Comparison of ENCODE assay signal across 19 cellular contexts in the genomic region with DNA sequence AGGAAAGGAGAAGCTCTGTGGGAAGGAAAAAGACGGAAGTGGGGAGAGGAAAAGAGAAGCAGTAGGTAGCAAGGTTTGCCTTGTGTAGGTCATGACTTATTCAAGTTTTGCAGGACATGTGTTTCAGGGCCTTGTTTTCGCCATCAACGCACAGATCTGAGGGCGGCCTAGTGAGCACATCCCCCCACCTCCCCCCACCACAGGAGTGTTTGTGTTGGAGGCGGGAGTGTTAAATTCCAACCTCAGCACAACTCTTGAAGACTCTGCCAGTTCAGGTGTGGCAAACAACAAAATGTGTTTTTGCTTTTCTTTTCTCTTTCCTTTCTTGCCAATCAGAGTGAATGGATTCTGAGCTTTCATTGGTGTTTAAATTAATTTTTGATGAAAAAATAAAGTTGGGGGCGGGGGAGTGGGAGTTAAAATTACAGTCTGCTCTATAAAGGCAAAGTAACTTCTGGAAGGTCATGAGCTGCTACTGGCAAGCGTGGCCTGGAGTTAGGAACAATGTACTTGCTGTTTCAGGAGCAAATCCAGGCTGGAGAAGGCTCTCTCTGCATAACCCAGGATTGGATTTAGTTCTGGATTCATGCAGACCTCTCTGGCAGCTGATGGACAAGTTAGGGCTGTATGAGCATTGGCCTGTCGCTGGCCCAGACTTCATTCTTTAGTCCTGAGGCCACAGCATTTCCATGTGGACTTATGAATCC.
DNase-seq lines count a peak whose midpoint lies in the region; ATAC-seq and TF ChIP-seq lines count a peak whose summit lies in the region.
"Had no signal": no experiment of that assay in that cellular context is flagged by ENCODE, and none has a peak within 500 bp of the region (broad histone marks: within the 10 kb centered on the region; RNA-seq: fewer than 3 reads in every experiment).

No MANE protein-coding gene starts in this region.

- H3K36me3 ChIP-seq in right atrium auricular region: no peaks in the 10 kb centered on the region
- no peaks in the 10 kb centered on the region for H3K36me3 ChIP-seq in KOPT-K1 (ENCODE audit: insufficient read depth, low read length)
- H3K36me3 ChIP-seq in thoracic aorta: no peaks in the 10 kb centered on the region
- H3K36me3 ChIP-seq in GM23338 (ENCODE audit: insufficient read depth): no peaks in the 10 kb centered on the region
- H3K36me3 ChIP-seq: BE2C had no signal

- H3K79me2 ChIP-seq in GM23338 (replicated peaks; ENCODE audit: insufficient read depth): no peaks in the 10 kb centered on the region

- H4K20me1 ChIP-seq in GM23338 (replicated peaks; ENCODE audit: insufficient read depth): no peaks in the 10 kb centered on the region

- H2AFZ ChIP-seq in GM23338: no peak overlapping the region
- H2AFZ ChIP-seq: PC-9 had no signal

- H3K27ac ChIP-seq in right atrium auricular region (no peak overlapping the region), KOPT-K1 (ENCODE audit: low read depth, low read length, poor library complexity, severe bottlenecking) (peak overlapping the region; percentile 100), thoracic aorta (peak overlapping the region; percentile 10 to 20), GM23338 (ENCODE audit: low read depth) (no peak overlapping the region)
- H3K27ac ChIP-seq: PC-9 had no signal

- H3K4me3 ChIP-seq in right atrium auricular region: no peak overlapping the region
- no peak overlapping the region for H3K4me3 ChIP-seq in thoracic aorta
- no peak overlapping the region for H3K4me3 ChIP-seq in GM23338
- H3K4me3 ChIP-seq: PC-9 had no signal

- no peaks in the 10 kb centered on the region for H3K9me3 Mint-ChIP-seq in GM23338
- H3K9me3 Mint-ChIP-seq: CD8-positive, alpha-beta memory T cell had no signal

- H3K9me2 ChIP-seq in GM23338 (ENCODE audit: insufficient read depth): peaks cover 13% of the 10 kb centered on the region; the same call in 1 of the 2 replicates

- DNase-seq in Right ventricle myocardium superior (no peak), right atrium auricular region (ENCODE audit: low spot score) (no peak), foreskin melanocyte (peak; percentile 26), thoracic aorta (ENCODE audit: low spot score) (no peak), SK-N-DZ (ENCODE audit: low spot score) (no peak), GM23338 (ENCODE audit: low spot score) (no peak), NCI-H345 treated with DMSO at 0.1 percent for 48 hours (lab: John Stamatoyannopoulos, UW; ENCODE audit: unreplicated experiment) (no peak)
- DNase-seq: BE2C; CD8-positive, alpha-beta memory T cell; DMS 273 treated with DMSO at 0.1 percent for 48 hours; HCEC 1CT; NCI-H146; NCI-H2107; NCI-H345; NCI-H748 treated with DMSO at 0.1 percent for 48 hours; PC-9; SHP77; SW 1271 had no signal

- H3K36me3 Mint-ChIP-seq in GM23338 (ENCODE audit: low read depth): no peaks in the 10 kb centered on the region
- H3K36me3 Mint-ChIP-seq: CD8-positive, alpha-beta memory T cell had no signal

- ATAC-seq in Right ventricle myocardium superior (ENCODE audit: poor library complexity) (peak; percentile 32), thoracic aorta (ENCODE audit: insufficient number of reproducible peaks, low FRiP score, low read depth) (no peak), GM23338 (no peak)

- no peaks in the 10 kb centered on the region for H3F3A ChIP-seq in GM23338 (replicated peaks; ENCODE audit: low read depth)

- H3K4me3 Mint-ChIP-seq in GM23338: no peak overlapping the region

- no peak overlapping the region for H3K4me2 ChIP-seq in GM23338
- H3K4me2 ChIP-seq: PC-9 had no signal

- H3K27me3 Mint-ChIP-seq in GM23338 (ENCODE audit: insufficient read depth, low read depth, poor library complexity): peaks cover 2% of the 10 kb centered on the region

- intact Hi-C loops in Right ventricle myocardium superior (cut with DNase I): no loop called here

- no peaks in the 10 kb centered on the region for H3K27me3 ChIP-seq in right atrium auricular region
- H3K27me3 ChIP-seq in thoracic aorta (replicated peaks; ENCODE audit: insufficient read depth): no peaks in the 10 kb centered on the region
- H3K27me3 ChIP-seq in GM23338 (ENCODE audit: insufficient read depth): no peaks in the 10 kb centered on the region

- H3K27ac Mint-ChIP-seq in GM23338: no peak overlapping the region
- H3K27ac Mint-ChIP-seq: CD8-positive, alpha-beta memory T cell had no signal

- H3K9me3 ChIP-seq in right atrium auricular region (no peaks in the 10 kb centered on the region), KOPT-K1 (ENCODE audit: insufficient read depth, low read length, poor library complexity, severe bottlenecking) (peaks cover 14% of the 10 kb centered on the region), thoracic aorta (no peaks in the 10 kb centered on the region)
- H3K9me3 ChIP-seq: BE2C had no signal

- no peak for TF ChIP-seq CTCF in right atrium auricular region (IDR thresholded peaks at IDR 0.05)
- TF ChIP-seq CTCF in thoracic aorta (IDR thresholded peaks at IDR 0.05): no peak
- TF ChIP-seq CTCF in GM23338 (conservative IDR thresholded peaks at IDR 0.05; ENCODE audit: low read depth in 2 of 2): no peak

- H3K4me1 ChIP-seq in right atrium auricular region (peaks cover 0 to 42% of the 10 kb centered on the region in 2 donors), thoracic aorta (ENCODE audit: control insufficient read depth in 1 of 2, low read depth in 2 of 2) (peaks cover 12 to 29% of the 10 kb centered on the region in 2 donors), GM23338 (ENCODE audit: insufficient read depth) (peaks cover 3% of the 10 kb centered on the region; the same call in 1 of the 2 replicates)
- H3K4me1 ChIP-seq: BE2C had no signal

- H3K4me1 Mint-ChIP-seq in GM23338: peaks cover 6% of the 10 kb centered on the region; the same call in 1 of the 3 replicates

TF ChIP-seq in GM23338, 12 proteins besides CTCF, POLR2A, EP300 and RAD21 (continues in another document):
- TF ChIP-seq EZH2 (IDR thresholded peaks at IDR 0.05; ENCODE audit: low read depth, unreplicated experiment): no peak
- no peak for TF ChIP-seq NANOG (IDR thresholded peaks at IDR 0.05; ENCODE audit: borderline replicate concordance)
- TF ChIP-seq ZNF331 (CRISPR knock-in tag; IDR thresholded peaks at IDR 0.05; ENCODE audit: low read depth): no peak
- no peak for TF ChIP-seq POLR2AphosphoS5 (IDR thresholded peaks at IDR 0.05; ENCODE audit: low read depth)
- TF ChIP-seq, protein P1, sequence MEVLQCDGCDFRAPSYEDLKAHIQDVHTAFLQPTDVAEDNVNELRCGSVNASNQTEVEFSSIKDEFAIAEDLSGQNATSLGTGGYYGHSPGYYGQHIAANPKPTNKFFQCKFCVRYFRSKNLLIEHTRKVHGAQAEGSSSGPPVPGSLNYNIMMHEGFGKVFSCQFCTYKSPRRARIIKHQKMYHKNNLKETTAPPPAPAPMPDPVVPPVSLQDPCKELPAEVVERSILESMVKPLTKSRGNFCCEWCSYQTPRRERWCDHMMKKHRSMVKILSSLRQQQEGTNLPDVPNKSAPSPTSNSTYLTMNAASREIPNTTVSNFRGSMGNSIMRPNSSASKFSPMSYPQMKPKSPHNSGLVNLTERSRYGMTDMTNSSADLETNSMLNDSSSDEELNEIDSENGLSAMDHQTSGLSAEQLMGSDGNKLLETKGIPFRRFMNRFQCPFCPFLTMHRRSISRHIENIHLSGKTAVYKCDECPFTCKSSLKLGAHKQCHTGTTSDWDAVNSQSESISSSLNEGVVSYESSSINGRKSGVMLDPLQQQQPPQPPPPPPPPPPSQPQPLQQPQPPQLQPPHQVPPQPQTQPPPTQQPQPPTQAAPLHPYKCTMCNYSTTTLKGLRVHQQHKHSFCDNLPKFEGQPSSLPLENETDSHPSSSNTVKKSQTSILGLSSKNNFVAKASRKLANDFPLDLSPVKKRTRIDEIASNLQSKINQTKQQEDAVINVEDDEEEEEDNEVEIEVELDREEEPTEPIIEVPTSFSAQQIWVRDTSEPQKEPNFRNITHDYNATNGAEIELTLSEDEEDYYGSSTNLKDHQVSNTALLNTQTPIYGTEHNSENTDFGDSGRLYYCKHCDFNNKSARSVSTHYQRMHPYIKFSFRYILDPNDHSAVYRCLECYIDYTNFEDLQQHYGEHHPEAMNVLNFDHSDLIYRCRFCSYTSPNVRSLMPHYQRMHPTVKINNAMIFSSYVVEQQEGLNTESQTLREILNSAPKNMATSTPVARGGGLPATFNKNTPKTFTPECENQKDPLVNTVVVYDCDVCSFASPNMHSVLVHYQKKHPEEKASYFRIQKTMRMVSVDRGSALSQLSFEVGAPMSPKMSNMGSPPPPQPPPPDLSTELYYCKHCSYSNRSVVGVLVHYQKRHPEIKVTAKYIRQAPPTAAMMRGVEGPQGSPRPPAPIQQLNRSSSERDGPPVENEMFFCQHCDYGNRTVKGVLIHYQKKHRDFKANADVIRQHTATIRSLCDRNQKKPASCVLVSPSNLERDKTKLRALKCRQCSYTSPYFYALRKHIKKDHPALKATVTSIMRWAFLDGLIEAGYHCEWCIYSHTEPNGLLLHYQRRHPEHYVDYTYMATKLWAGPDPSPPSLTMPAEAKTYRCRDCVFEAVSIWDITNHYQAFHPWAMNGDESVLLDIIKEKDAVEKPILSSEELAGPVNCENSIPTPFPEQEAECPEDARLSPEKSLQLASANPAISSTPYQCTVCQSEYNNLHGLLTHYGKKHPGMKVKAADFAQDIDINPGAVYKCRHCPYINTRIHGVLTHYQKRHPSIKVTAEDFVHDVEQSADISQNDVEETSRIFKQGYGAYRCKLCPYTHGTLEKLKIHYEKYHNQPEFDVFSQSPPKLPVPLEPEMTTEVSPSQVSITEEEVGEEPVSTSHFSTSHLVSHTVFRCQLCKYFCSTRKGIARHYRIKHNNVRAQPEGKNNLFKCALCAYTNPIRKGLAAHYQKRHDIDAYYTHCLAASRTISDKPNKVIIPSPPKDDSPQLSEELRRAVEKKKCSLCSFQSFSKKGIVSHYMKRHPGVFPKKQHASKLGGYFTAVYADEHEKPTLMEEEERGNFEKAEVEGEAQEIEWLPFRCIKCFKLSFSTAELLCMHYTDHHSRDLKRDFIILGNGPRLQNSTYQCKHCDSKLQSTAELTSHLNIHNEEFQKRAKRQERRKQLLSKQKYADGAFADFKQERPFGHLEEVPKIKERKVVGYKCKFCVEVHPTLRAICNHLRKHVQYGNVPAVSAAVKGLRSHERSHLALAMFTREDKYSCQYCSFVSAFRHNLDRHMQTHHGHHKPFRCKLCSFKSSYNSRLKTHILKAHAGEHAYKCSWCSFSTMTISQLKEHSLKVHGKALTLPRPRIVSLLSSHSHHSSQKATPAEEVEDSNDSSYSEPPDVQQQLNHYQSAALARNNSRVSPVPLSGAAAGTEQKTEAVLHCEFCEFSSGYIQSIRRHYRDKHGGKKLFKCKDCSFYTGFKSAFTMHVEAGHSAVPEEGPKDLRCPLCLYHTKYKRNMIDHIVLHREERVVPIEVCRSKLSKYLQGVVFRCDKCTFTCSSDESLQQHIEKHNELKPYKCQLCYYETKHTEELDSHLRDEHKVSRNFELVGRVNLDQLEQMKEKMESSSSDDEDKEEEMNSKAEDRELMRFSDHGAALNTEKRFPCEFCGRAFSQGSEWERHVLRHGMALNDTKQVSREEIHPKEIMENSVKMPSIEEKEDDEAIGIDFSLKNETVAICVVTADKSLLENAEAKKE (CRISPR knock-in tag; IDR thresholded peaks at IDR 0.05): no peak
- no peak for TF ChIP-seq STAT1 (IDR thresholded peaks at IDR 0.05; ENCODE audit: unreplicated experiment)
- TF ChIP-seq ZNF114 (CRISPR knock-in tag; IDR thresholded peaks at IDR 0.05): no peak

Comparison
In these comparisons a context has a peak if more than half of its experiments do, and no peak if none do; other contexts are left out.
1. H3K27ac ChIP-seq: peak in KOPT-K1 (single experiment) and thoracic aorta (2 of 2); none in right atrium auricular region (0 of 2) and GM23338 (single experiment).